ENCODE assay signal across 8 cellular contexts in the genomic region with DNA sequence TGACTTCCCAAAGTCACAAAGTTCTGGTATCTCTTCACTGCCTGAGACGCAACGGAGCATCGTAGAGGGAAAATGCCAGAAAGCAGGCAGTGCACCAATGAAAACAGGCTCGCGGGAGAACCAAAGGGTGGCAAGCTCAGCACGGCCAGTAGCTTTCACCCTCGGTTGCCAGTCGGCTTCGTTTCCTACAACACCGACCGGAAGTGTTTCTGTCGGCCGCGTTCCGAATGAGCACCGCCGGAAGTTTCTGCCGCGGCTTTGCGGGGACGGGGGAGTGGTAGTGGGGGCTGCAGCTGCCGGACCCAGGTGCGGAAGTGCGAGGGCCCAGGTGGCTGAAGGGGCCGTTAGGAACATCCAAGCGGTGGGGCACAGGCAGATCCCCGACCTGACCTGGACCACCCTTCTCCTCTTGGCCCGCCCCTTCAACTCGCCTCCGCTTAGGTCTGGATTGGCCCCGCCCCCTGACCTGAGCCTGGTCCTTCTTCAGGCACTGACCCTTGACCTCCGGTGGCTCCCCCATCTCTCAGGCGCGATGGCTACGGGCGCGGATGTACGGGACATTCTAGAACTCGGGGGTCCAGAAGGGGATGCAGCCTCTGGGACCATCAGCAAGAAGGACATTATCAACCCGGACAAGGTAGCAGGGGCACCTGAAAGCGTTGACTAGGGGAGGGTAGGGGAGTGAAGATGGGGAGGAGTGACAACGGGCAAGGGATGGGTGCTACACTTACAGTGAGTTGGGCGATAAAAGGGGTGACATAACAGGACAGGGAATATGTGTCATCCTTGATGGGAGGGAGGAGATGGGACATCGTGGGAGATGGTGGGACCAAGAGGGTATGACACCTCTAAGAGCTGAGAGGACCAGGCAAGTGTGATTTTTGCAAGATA. TPM values are rescaled to one million over a fixed set of nuclear protein-coding genes. Genes with fewer than 3 reads are reported as not detected.
DNase-seq lines count a peak whose midpoint lies in the region; ATAC-seq and TF ChIP-seq lines count a peak whose summit lies in the region.

A gene with protein sequence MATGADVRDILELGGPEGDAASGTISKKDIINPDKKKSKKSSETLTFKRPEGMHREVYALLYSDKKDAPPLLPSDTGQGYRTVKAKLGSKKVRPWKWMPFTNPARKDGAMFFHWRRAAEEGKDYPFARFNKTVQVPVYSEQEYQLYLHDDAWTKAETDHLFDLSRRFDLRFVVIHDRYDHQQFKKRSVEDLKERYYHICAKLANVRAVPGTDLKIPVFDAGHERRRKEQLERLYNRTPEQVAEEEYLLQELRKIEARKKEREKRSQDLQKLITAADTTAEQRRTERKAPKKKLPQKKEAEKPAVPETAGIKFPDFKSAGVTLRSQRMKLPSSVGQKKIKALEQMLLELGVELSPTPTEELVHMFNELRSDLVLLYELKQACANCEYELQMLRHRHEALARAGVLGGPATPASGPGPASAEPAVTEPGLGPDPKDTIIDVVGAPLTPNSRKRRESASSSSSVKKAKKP (plus strand): TSS at position 250 of the 891 bp plus-strand sequence. CDS start 283 bp downstream, at position 533.

- peak; percentile 93 for DNase-seq in COLO668 (lab: John Stamatoyannopoulos, UW; ENCODE audit: unreplicated experiment)
- DNase-seq in Jurkat, Clone E6-1 (ENCODE audit: low read depth, low spot score): peak; percentile 84
- DNase-seq in activated T-cell treated with anti-CD3 and anti-CD28 coated beads, Interleukin-2, amount 50 U/mL, for 24 hours: peak; percentile 95
- DNase-seq in stimulated activated CD8-positive, alpha-beta memory T cell treated with anti-CD3 and anti-CD28 coated beads, Interleukin-7, amount 100 ng/mL, for 1 hour (ENCODE audit: low read depth in 2 of 2): peak; percentile 74 to 76

- H3K36me3 ChIP-seq in muscle layer of colon (ENCODE audit: insufficient read depth, low read length): peaks cover 32% of the 10 kb centered on the region

- H3K9ac ChIP-seq in muscle layer of colon (ENCODE audit: low read length): peak within 1 kb of the TSS; percentile 96

- ATAC-seq in GM21515 (IDR thresholded peaks at IDR 0.05; ENCODE audit: unreplicated experiment): peak; percentile 74
- peak; percentile 90 for ATAC-seq in esophagus mucosa

- peak within 1 kb of the TSS; percentile 95 for H3K4me3 Mint-ChIP-seq in activated T-cell treated with anti-CD3 and anti-CD28 coated beads, Interleukin-2, amount 50 U/mL, for 24 hours

- H3K27ac Mint-ChIP-seq in activated T-cell treated with anti-CD3 and anti-CD28 coated beads, Interleukin-2, amount 50 U/mL, for 24 hours: peak within 1 kb of the TSS; percentile 95

- H3K9me3 Mint-ChIP-seq in activated T-cell treated with anti-CD3 and anti-CD28 coated beads, Interleukin-2, amount 50 U/mL, for 24 hours: no peaks in the 10 kb centered on the region

- peak within 1 kb of the TSS; percentile 76 for H3K27ac ChIP-seq in muscle layer of colon (ENCODE audit: low read depth, low read length)

- peak within 1 kb of the TSS; percentile 86 for H3K4me3 ChIP-seq in Jurkat, Clone E6-1 (ENCODE audit: low read length)
- peak within 1 kb of the TSS; percentile 93 to 98 for H3K4me3 ChIP-seq in muscle layer of colon (ENCODE audit: low read depth in 1 of 2, low read length in 2 of 2)

- H3K9me3 ChIP-seq in muscle layer of colon (ENCODE audit: low read length): no peaks in the 10 kb centered on the region

- peaks cover 44% of the 10 kb centered on the region for H3K36me3 Mint-ChIP-seq in activated T-cell treated with anti-CD3 and anti-CD28 coated beads, Interleukin-2, amount 50 U/mL, for 24 hours (ENCODE audit: low read depth)

- H3K27me3 Mint-ChIP-seq in activated T-cell treated with anti-CD3 and anti-CD28 coated beads, Interleukin-2, amount 50 U/mL, for 24 hours: no peaks in the 10 kb centered on the region

- H3K27me3 ChIP-seq in muscle layer of colon (ENCODE audit: control insufficient read depth in 1 of 2, insufficient read depth in 2 of 2, low read length in 2 of 2): no peaks in the 10 kb centered on the region

- H3K4me1 Mint-ChIP-seq in activated T-cell treated with anti-CD3 and anti-CD28 coated beads, Interleukin-2, amount 50 U/mL, for 24 hours (ENCODE audit: low read depth): peaks cover 35% of the 10 kb centered on the region

- peaks cover 30% of the 10 kb centered on the region for H3K4me1 ChIP-seq in muscle layer of colon (ENCODE audit: insufficient read depth, low read length)

TF ChIP-seq in PFSK-1, 5 proteins besides CTCF, POLR2A, EP300 and RAD21:
- TF ChIP-seq SIN3A (IDR thresholded peaks at IDR 0.05; ENCODE audit: borderline replicate concordance, insufficient read depth, low read length): no peak
- TF ChIP-seq POLR2AphosphoS5 (IDR thresholded peaks at IDR 0.05; ENCODE audit: low read depth, low read length): peak; percentile 68
- peak; percentile 76; the same call in 1 of the 2 replicates for TF ChIP-seq TAF1 (IDR thresholded peaks at IDR 0.05; ENCODE audit: borderline replicate concordance, insufficient read depth, low read length)
- TF ChIP-seq FOXP2 (optimal IDR thresholded peaks at IDR 0.05; ENCODE audit: borderline replicate concordance, extremely low read depth, extremely low read length, insufficient read depth): peak; percentile 42
- TF ChIP-seq, protein P1, sequence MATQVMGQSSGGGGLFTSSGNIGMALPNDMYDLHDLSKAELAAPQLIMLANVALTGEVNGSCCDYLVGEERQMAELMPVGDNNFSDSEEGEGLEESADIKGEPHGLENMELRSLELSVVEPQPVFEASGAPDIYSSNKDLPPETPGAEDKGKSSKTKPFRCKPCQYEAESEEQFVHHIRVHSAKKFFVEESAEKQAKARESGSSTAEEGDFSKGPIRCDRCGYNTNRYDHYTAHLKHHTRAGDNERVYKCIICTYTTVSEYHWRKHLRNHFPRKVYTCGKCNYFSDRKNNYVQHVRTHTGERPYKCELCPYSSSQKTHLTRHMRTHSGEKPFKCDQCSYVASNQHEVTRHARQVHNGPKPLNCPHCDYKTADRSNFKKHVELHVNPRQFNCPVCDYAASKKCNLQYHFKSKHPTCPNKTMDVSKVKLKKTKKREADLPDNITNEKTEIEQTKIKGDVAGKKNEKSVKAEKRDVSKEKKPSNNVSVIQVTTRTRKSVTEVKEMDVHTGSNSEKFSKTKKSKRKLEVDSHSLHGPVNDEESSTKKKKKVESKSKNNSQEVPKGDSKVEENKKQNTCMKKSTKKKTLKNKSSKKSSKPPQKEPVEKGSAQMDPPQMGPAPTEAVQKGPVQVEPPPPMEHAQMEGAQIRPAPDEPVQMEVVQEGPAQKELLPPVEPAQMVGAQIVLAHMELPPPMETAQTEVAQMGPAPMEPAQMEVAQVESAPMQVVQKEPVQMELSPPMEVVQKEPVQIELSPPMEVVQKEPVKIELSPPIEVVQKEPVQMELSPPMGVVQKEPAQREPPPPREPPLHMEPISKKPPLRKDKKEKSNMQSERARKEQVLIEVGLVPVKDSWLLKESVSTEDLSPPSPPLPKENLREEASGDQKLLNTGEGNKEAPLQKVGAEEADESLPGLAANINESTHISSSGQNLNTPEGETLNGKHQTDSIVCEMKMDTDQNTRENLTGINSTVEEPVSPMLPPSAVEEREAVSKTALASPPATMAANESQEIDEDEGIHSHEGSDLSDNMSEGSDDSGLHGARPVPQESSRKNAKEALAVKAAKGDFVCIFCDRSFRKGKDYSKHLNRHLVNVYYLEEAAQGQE (IDR thresholded peaks at IDR 0.05; ENCODE audit: insufficient read depth in 1 of 2, low read depth in 2 of 2, low read length in 2 of 2): 0 out of 4 replicates have a peak, but pooled peaks of 1 of the 2 experiments have one; percentile 50

RNA-seq across cellular contexts. Expression of the gene that starts here (rescaled TPM):
- 66.3 TPM for polyA plus RNA-seq in Jurkat, Clone E6-1 (2012; ENCODE audit: insufficient read depth, insufficient read length)
- 57.4 TPM for polyA plus RNA-seq in PFSK-1 (2012; ENCODE audit: insufficient read length, low read depth)
- 16.2 TPM for total RNA-seq in esophagus mucosa

Comparison
In these comparisons a context has a peak if more than half of its experiments do, and no peak if none do; other contexts are left out.
1. Peak in every context shown above with its lines: DNase-seq, ATAC-seq, H3K4me3 ChIP-seq and H3K27ac ChIP-seq.